ENCODE assay signal across 12 cellular contexts in genomic region chr17:44327715-44328449, GRCh38. TPM values are rescaled to one million over a fixed set of nuclear protein-coding genes. Genes with fewer than 3 reads are reported as not detected.
DNase-seq lines count a peak whose midpoint lies in the region; ATAC-seq and TF ChIP-seq lines count a peak whose summit lies in the region.
"Had no signal": no experiment of that assay in that cellular context is flagged by ENCODE, and none has a peak within 500 bp of the region (broad histone marks: within the 10 kb centered on the region; RNA-seq: fewer than 3 reads in every experiment).

No MANE protein-coding gene starts in this region.

- no peaks in the 10 kb centered on the region for H3K9me3 Mint-ChIP-seq in activated CD4-positive, alpha-beta T cell treated with anti-CD3 and anti-CD28 coated beads for 36 hours (ENCODE audit: low read depth)
- H3K9me3 Mint-ChIP-seq in natural killer cell: no peaks in the 10 kb centered on the region

- peaks cover 3% of the 10 kb centered on the region for H3K36me3 Mint-ChIP-seq in activated CD4-positive, alpha-beta T cell treated with anti-CD3 and anti-CD28 coated beads for 36 hours (ENCODE audit: low read depth)
- H3K36me3 Mint-ChIP-seq in T-helper 17 cell (ENCODE audit: low read depth) (no peaks in the 10 kb centered on the region), natural killer cell (no peaks in the 10 kb centered on the region)

- POLR2A ChIA-PET in activated CD4-positive, alpha-beta T cell treated with anti-CD3 and anti-CD28 coated beads for 36 hours (lab: Charles Lee): no interaction called here

- no peaks in the 10 kb centered on the region for H3K27me3 Mint-ChIP-seq in activated CD4-positive, alpha-beta T cell treated with anti-CD3 and anti-CD28 coated beads for 36 hours
- no peaks in the 10 kb centered on the region for H3K27me3 Mint-ChIP-seq in T-helper 17 cell
- no peaks in the 10 kb centered on the region for H3K27me3 Mint-ChIP-seq in natural killer cell (ENCODE audit: low read depth in 2 of 2)

- H3K27ac Mint-ChIP-seq in activated CD4-positive, alpha-beta T cell treated with anti-CD3 and anti-CD28 coated beads for 36 hours: peak overlapping the region; percentile 42
- peak overlapping the region; percentile 96 for H3K27ac Mint-ChIP-seq in T-helper 17 cell
- H3K27ac Mint-ChIP-seq in natural killer cell: no peak overlapping the region

- no peak for ATAC-seq in activated CD4-positive, alpha-beta T cell treated with anti-CD3 and anti-CD28 coated beads for 36 hours
- ATAC-seq in T-helper 17 cell (no peak), natural killer cell (no peak)

- H3K4me1 Mint-ChIP-seq in activated CD4-positive, alpha-beta T cell treated with anti-CD3 and anti-CD28 coated beads for 36 hours: peaks cover 23% of the 10 kb centered on the region
- H3K4me1 Mint-ChIP-seq in T-helper 17 cell: peaks cover 21% of the 10 kb centered on the region
- peaks cover 6 to 27% of the 10 kb centered on the region in 2 donors for H3K4me1 Mint-ChIP-seq in natural killer cell

- no peak for DNase-seq in activated CD4-positive, alpha-beta T cell treated with anti-CD3 and anti-CD28 coated beads for 36 hours
- no peak for DNase-seq in activated CD4-positive, alpha-beta T cell treated with anti-CD3 and anti-CD28 coated beads for 48 hours
- no peak for DNase-seq in T-helper 17 cell
- DNase-seq in natural killer cell: no peak
- no peak for DNase-seq in head of caudate nucleus
- no peak for DNase-seq in lower leg skin (ENCODE audit: low spot score in 2 of 2)
- DNase-seq: amniotic stem cell, DMS79, NCI-H1436, transverse colon had no signal

- no peak for TF ChIP-seq POLR2A in lower leg skin (IDR thresholded peaks at IDR 0.05)

- no peak overlapping the region for H3K4me3 Mint-ChIP-seq in activated CD4-positive, alpha-beta T cell treated with anti-CD3 and anti-CD28 coated beads for 36 hours
- H3K4me3 Mint-ChIP-seq in T-helper 17 cell (peak overlapping the region; percentile 12), natural killer cell (peak overlapping the region; percentile 13)

- no peaks in the 10 kb centered on the region for H3K9me3 ChIP-seq in T-helper 17 cell (ENCODE audit: control insufficient read depth, low read length, poor library complexity, severe bottlenecking)
- H3K9me3 ChIP-seq: HAP-1, transverse colon had no signal

- no peak overlapping the region for H3K4me3 ChIP-seq in lower leg skin (ENCODE audit: low read depth, poor library complexity, severe bottlenecking)
- H3K4me3 ChIP-seq: SK-N-MC had no signal

- intact Hi-C loops in activated CD4-positive, alpha-beta T cell treated with anti-CD3 and anti-CD28 coated beads for 36 hours (cut with DNase I, micrococcal nuclease): loop anchor here (5.0 kb wide), 3 partner anchors 126 to 569 kb away; partner anchors contain the start of genes EFTUD2 (in 1 of the 2) and HDAC5 (in 1 of the 2)
- intact Hi-C loops in natural killer cell (cut with micrococcal nuclease): loop anchor here (2.0 to 5.0 kb wide), 2 partner anchors 187 to 206 kb away; partner anchors contain the start of genes HDAC5 and HROB
- intact Hi-C loops in head of caudate nucleus (cut with DNase I): loop anchor here (2.0 kb wide), 1 partner anchor 109 kb away; the partner anchor contains the start of gene UBTF
- intact Hi-C loops in lower leg skin (cut with DNase I; ENCODE audit: low total_unique reads): no loop called here

- 59 to 66% methylated on average over 7 of the region's 7 CpGs for WGBS in lower leg skin, 2 donors

- CTCF ChIA-PET in activated CD4-positive, alpha-beta T cell treated with anti-CD3 and anti-CD28 coated beads for 36 hours (lab: Charles Lee): interaction anchor here (0.9 to 1.1 kb wide), 3 partner anchors 14 to 118 kb away, joined by 4 to 5 read pairs (median 5); no protein-coding TSS in a partner anchor

- TF ChIP-seq CTCF in natural killer cell (IDR thresholded peaks at IDR 0.05): no peak
- TF ChIP-seq CTCF in lower leg skin (IDR thresholded peaks at IDR 0.05): no peak

RNA-seq across cellular contexts. Expression of gene SLC25A39, which starts 3.3 kb away (rescaled TPM):
- 100 to 1,000 TPM; 127 to 129 TPM for total RNA-seq in activated CD4-positive, alpha-beta T cell treated with anti-CD3 and anti-CD28 coated beads for 36 hours
- total RNA-seq in T-helper 17 cell: 10 to 100 TPM; 75.9 to 76.5 TPM
- total RNA-seq in natural killer cell: 100 to 1,000 TPM in 1 of 3 donors, 10 to 100 TPM in 2; 82.4 to 105 (median 97.9) TPM
- 100 to 1,000 TPM in 1 of 4 donors, 10 to 100 TPM in 3; 73.4 to 113 (median 90.0) TPM for total RNA-seq in lower leg skin

RNA-seq across cellular contexts. Expression of gene GRN, which starts 17.2 kb away (rescaled TPM):
- 10 to 100 TPM; 35.4 to 68.0 TPM for total RNA-seq in activated CD4-positive, alpha-beta T cell treated with anti-CD3 and anti-CD28 coated beads for 36 hours
- total RNA-seq in T-helper 17 cell (10 to 100 TPM; 31.7 to 47.7 TPM), natural killer cell (10 to 100 TPM; 42.4 to 69.8 (median 55.6) TPM), lower leg skin (100 to 1,000 TPM; 272 to 295 (median 283) TPM)

RNA-seq across cellular contexts. Expression of gene RUNDC3A, which starts 19.5 kb away (rescaled TPM):
- under 1 TPM in 1 of 2 experiments, not detected in 1; 0.11 TPM for total RNA-seq in activated CD4-positive, alpha-beta T cell treated with anti-CD3 and anti-CD28 coated beads for 36 hours
- under 1 TPM; 0.37 to 0.55 TPM for total RNA-seq in T-helper 17 cell
- under 1 TPM in 2 of 3 donors, not detected in 1; 0.31 to 0.48 TPM for total RNA-seq in natural killer cell
- total RNA-seq in lower leg skin: 10 to 100 TPM; 12.6 to 29.5 (median 17.1) TPM

RNA-seq across cellular contexts. Expression of gene FAM171A2, which starts 35.8 kb away (rescaled TPM):
- under 1 TPM; 0.18 to 0.32 TPM for total RNA-seq in activated CD4-positive, alpha-beta T cell treated with anti-CD3 and anti-CD28 coated beads for 36 hours
- total RNA-seq in T-helper 17 cell (under 1 TPM; 0.07 to 0.31 TPM), natural killer cell (under 1 TPM; 0.20 to 0.43 (median 0.24) TPM), lower leg skin (1 to 10 TPM in 3 of 4 donors, under 1 TPM in 1; 0.95 to 2.8 (median 2.4) TPM)

RNA-seq across cellular contexts. Expression of gene SLC4A1, which starts 59.9 kb away (rescaled TPM):
- not detected for total RNA-seq in activated CD4-positive, alpha-beta T cell treated with anti-CD3 and anti-CD28 coated beads for 36 hours
- total RNA-seq in T-helper 17 cell (not detected), natural killer cell (not detected), lower leg skin (1 to 10 TPM in 1 of 4 donors, not detected in 3; 2.4 TPM)
- total RNA-seq: transverse colon had no signal

Comparison
In these comparisons a context has a peak if more than half of its experiments do, and no peak if none do; other contexts are left out.
1. H3K27ac Mint-ChIP-seq: peak in activated CD4-positive, alpha-beta T cell treated with anti-CD3 and anti-CD28 coated beads for 36 hours (single experiment) and T-helper 17 cell (single experiment); none in natural killer cell (0 of 2).
2. RNA of gene RUNDC3A, which starts 19.5 kb away (total RNA-seq): 12.6 to 29.5 TPM in lower leg skin; 0.37 to 0.55 TPM in T-helper 17 cell, 0.31 to 0.48 TPM in natural killer cell and 0.11 TPM in activated CD4-positive, alpha-beta T cell treated with anti-CD3 and anti-CD28 coated beads for 36 hours; every median in the first group is over 4 times any median in the second.